In genomic region chr17:2959371-2960130, GRCh38 we compare ENCODE assay signal across 1 cellular context.
TF ChIP-seq lines count a peak whose summit lies in the region.

No MANE protein-coding gene starts in this region.

TF ChIP-seq in SK-N-SH, 30 proteins besides CTCF, POLR2A, EP300 and RAD21 (continued from another document):
- TF ChIP-seq USF2 (IDR thresholded peaks at IDR 0.05; ENCODE audit: borderline replicate concordance, low read depth, low read length) (no peak), YY1 (IDR thresholded peaks at IDR 0.05; ENCODE audit: low read depth) (no peak), SMC3 (IDR thresholded peaks at IDR 0.05; ENCODE audit: low read depth, low read length) (no peak), NRF1 (IDR thresholded peaks at IDR 0.05; ENCODE audit: low read depth, low read length) (no peak), GATA2 (CRISPR knock-in tag; IDR thresholded peaks at IDR 0.05) (no peak), NFIC (IDR thresholded peaks at IDR 0.05; ENCODE audit: borderline replicate concordance) (no peak), ZBTB33 (IDR thresholded peaks at IDR 0.05; ENCODE audit: borderline replicate concordance, low read depth) (no peak), FOXJ3 (CRISPR knock-in tag; IDR thresholded peaks at IDR 0.05) (no peak), ELF1 (IDR thresholded peaks at IDR 0.05) (no peak), TAF1 (IDR thresholded peaks at IDR 0.05; ENCODE audit: borderline replicate concordance, low read depth, low read length) (no peak), TCF12 (IDR thresholded peaks at IDR 0.05) (no peak), EZH2phosphoT487 (IDR thresholded peaks at IDR 0.05; ENCODE audit: borderline replicate concordance, low read depth) (no peak), GABPA (IDR thresholded peaks at IDR 0.05; ENCODE audit: low read depth) (no peak), SIN3A (IDR thresholded peaks at IDR 0.05; ENCODE audit: borderline replicate concordance, low read depth, low read length) (no peak)
TF ChIP-seq in SK-N-SH: peak in this region for 0.
